8 cellular contexts compared by ENCODE assay signal in genomic region chr9:86947146-86948081, GRCh38. TPM values are rescaled to one million over a fixed set of nuclear protein-coding genes. Genes with fewer than 3 reads are reported as not detected.
DNase-seq lines count a peak whose midpoint lies in the region; ATAC-seq and TF ChIP-seq lines count a peak whose summit lies in the region.

Gene GAS1 (minus strand): TSS chr9:86947506. CDS start chr9:86946779, 727 bp downstream.

- H3K27ac ChIP-seq in effector memory CD4-positive, alpha-beta T cell (ENCODE audit: insufficient read depth, low read length, poor library complexity, severe bottlenecking), result peak within 1 kb of the TSS; percentile 16
- H3K27ac ChIP-seq in lung (ENCODE audit: low read depth in 1 of 2, low read length in 1 of 2), result peak within 1 kb of the TSS; percentile 93 to 95

- CTCF ChIA-PET in activated CD8-positive, alpha-beta T cell treated with anti-CD3 and anti-CD28 coated beads, Interleukin-2, amount 10 ng/mL, durations not matched to agents 7 days and 5 days (lab: Charles Lee), result interaction anchor here (0.9 to 1.1 kb wide), 4 partner anchors 10 to 378 kb away, joined by 3 to 5 read pairs (median 4); no protein-coding TSS in a partner anchor

- H3K4me3 Mint-ChIP-seq in activated CD8-positive, alpha-beta T cell treated with anti-CD3 and anti-CD28 coated beads, Interleukin-2, amount 10 ng/mL, durations not matched to agents 7 days and 5 days, result peak within 1 kb of the TSS; percentile 77

- peaks cover 16% of the 10 kb centered on the region for H3K4me1 Mint-ChIP-seq in activated CD8-positive, alpha-beta T cell treated with anti-CD3 and anti-CD28 coated beads, Interleukin-2, amount 10 ng/mL, durations not matched to agents 7 days and 5 days (ENCODE audit: low read depth)

- peak within 1 kb of the TSS; percentile 92 for H3K4me3 ChIP-seq in effector memory CD4-positive, alpha-beta T cell (ENCODE audit: insufficient read depth, low read depth, low read length, poor library complexity, severe bottlenecking)
- peak within 1 kb of the TSS; percentile 81 for H3K4me3 ChIP-seq in lung

- peaks cover 35% of the 10 kb centered on the region for H3K27me3 Mint-ChIP-seq in activated CD8-positive, alpha-beta T cell treated with anti-CD3 and anti-CD28 coated beads, Interleukin-2, amount 10 ng/mL, durations not matched to agents 7 days and 5 days (ENCODE audit: low read depth)

- TF ChIP-seq CTCF in lung (IDR thresholded peaks at IDR 0.05; ENCODE audit: control extremely low read depth, extremely low read depth), result no peak

- H3K27ac Mint-ChIP-seq in activated CD8-positive, alpha-beta T cell treated with anti-CD3 and anti-CD28 coated beads, Interleukin-2, amount 10 ng/mL, durations not matched to agents 7 days and 5 days, result no peak within 1 kb of the TSS

- WGBS in lung, 2 donors, result 0% methylated on average over 82 to 89 of the region's 89 CpGs

- H3K9me3 ChIP-seq in effector memory CD4-positive, alpha-beta T cell (ENCODE audit: control insufficient read depth, low read length), result no peaks in the 10 kb centered on the region
- H3K9me3 ChIP-seq in lung (ENCODE audit: control insufficient read depth in 2 of 2, insufficient read depth in 1 of 2, low read length in 1 of 2), result peaks cover 0 to 3% of the 10 kb centered on the region in 2 donors

- POLR2A ChIA-PET in activated CD8-positive, alpha-beta T cell treated with anti-CD3 and anti-CD28 coated beads, Interleukin-2, amount 10 ng/mL, durations not matched to agents 7 days and 5 days (lab: Charles Lee), result no interaction called here

- H3K36me3 ChIP-seq in effector memory CD4-positive, alpha-beta T cell (ENCODE audit: control insufficient read depth, insufficient read depth, low read length), result no peaks in the 10 kb centered on the region
- H3K36me3 ChIP-seq in lung (ENCODE audit: control insufficient read depth in 2 of 2, insufficient read depth in 2 of 2, low read length in 2 of 2), result no peaks in the 10 kb centered on the region

- H3K27me3 ChIP-seq in effector memory CD4-positive, alpha-beta T cell (replicated peaks; ENCODE audit: control insufficient read depth, insufficient read depth, low read length, poor library complexity, severe bottlenecking), result peaks cover 5% of the 10 kb centered on the region
- no peaks in the 10 kb centered on the region for H3K27me3 ChIP-seq in lung (ENCODE audit: control insufficient read depth, insufficient read depth)

- no peaks in the 10 kb centered on the region for H3K36me3 Mint-ChIP-seq in activated CD8-positive, alpha-beta T cell treated with anti-CD3 and anti-CD28 coated beads, Interleukin-2, amount 10 ng/mL, durations not matched to agents 7 days and 5 days (ENCODE audit: low read depth)

- ATAC-seq in HG03066 (IDR thresholded peaks at IDR 0.05; ENCODE audit: low read depth, unreplicated experiment) (peak; percentile 63), lung (ENCODE audit: insufficient read depth, low FRiP score) (peak; percentile 77)
- peak; percentile 76 for ATAC-seq in activated CD8-positive, alpha-beta T cell treated with anti-CD3 and anti-CD28 coated beads, Interleukin-2, amount 10 ng/mL, durations not matched to agents 7 days and 5 days

- DNase-seq in NCI-H146 (lab: John Stamatoyannopoulos, UW) (peak; percentile 42), NCI-H146 treated with DMSO at 0.1 percent for 48 hours (lab: John Stamatoyannopoulos, UW; ENCODE audit: unreplicated experiment) (no peak), NCI-H748 (lab: John Stamatoyannopoulos, UW; ENCODE audit: unreplicated experiment) (peak; percentile 85), lung (ENCODE audit: low spot score) (peak; percentile 68)
- peak; percentile 75 for DNase-seq in activated CD8-positive, alpha-beta T cell treated with anti-CD3 and anti-CD28 coated beads, Interleukin-2, amount 10 ng/mL, durations not matched to agents 7 days and 5 days
- DNase-seq in effector memory CD4-positive, alpha-beta T cell, result peak; percentile 33 to 55 (median 45)
- DNase-seq in stimulated activated CD4-positive, alpha-beta T cell treated with anti-CD3 and anti-CD28 coated beads, TNF-alpha, amount 100 ng/mL, for 24 hours (ENCODE audit: low read depth in 3 of 3), result peak; percentile 14 to 63 (median 36)

- peaks cover 8% of the 10 kb centered on the region for H3K9me3 Mint-ChIP-seq in activated CD8-positive, alpha-beta T cell treated with anti-CD3 and anti-CD28 coated beads, Interleukin-2, amount 10 ng/mL, durations not matched to agents 7 days and 5 days (ENCODE audit: insufficient read depth)

- H3K4me1 ChIP-seq in effector memory CD4-positive, alpha-beta T cell (ENCODE audit: control insufficient read depth, insufficient read depth, low read length, poor library complexity, severe bottlenecking), result peaks cover 5% of the 10 kb centered on the region
- H3K4me1 ChIP-seq in lung (ENCODE audit: control insufficient read depth in 2 of 2, insufficient read depth in 2 of 2, low read length in 2 of 2), result peaks cover 7 to 10% of the 10 kb centered on the region in 2 donors

RNA-seq across cellular contexts. Expression of gene GAS1, which starts in this region (rescaled TPM):
- under 1 TPM in 1 of 2 experiments, not detected in 1; 0.18 TPM for total RNA-seq in activated CD8-positive, alpha-beta T cell treated with anti-CD3 and anti-CD28 coated beads, Interleukin-2, amount 10 ng/mL, durations not matched to agents 7 days and 5 days
- 10 to 100 TPM; 13.5 to 21.2 TPM for total RNA-seq in lung
- polyA plus RNA-seq in lung, result 1 to 10 TPM; 5.3 to 7.3 TPM

Comparison
In these comparisons a context has a peak if more than half of its experiments do, and no peak if none do; other contexts are left out.
1. RNA of gene GAS1 (total RNA-seq): 13.5 to 21.2 TPM in lung; 0.18 TPM in activated CD8-positive, alpha-beta T cell treated with anti-CD3 and anti-CD28 coated beads, Interleukin-2, amount 10 ng/mL, durations not matched to agents 7 days and 5 days; every median in the first group is over 10 times any median in the second.
2. Peak in DNase-seq and ATAC-seq in activated CD8-positive, alpha-beta T cell treated with anti-CD3 and anti-CD28 coated beads, Interleukin-2, amount 10 ng/mL, durations not matched to agents 7 days and 5 days; RNA of the gene not detected or under 1 TPM.
3. Peak in every context shown above with its lines, with median percentiles within 50 percentile points of each other: ATAC-seq.